ENCODE assay signal across 9 cellular contexts in the genomic region with DNA sequence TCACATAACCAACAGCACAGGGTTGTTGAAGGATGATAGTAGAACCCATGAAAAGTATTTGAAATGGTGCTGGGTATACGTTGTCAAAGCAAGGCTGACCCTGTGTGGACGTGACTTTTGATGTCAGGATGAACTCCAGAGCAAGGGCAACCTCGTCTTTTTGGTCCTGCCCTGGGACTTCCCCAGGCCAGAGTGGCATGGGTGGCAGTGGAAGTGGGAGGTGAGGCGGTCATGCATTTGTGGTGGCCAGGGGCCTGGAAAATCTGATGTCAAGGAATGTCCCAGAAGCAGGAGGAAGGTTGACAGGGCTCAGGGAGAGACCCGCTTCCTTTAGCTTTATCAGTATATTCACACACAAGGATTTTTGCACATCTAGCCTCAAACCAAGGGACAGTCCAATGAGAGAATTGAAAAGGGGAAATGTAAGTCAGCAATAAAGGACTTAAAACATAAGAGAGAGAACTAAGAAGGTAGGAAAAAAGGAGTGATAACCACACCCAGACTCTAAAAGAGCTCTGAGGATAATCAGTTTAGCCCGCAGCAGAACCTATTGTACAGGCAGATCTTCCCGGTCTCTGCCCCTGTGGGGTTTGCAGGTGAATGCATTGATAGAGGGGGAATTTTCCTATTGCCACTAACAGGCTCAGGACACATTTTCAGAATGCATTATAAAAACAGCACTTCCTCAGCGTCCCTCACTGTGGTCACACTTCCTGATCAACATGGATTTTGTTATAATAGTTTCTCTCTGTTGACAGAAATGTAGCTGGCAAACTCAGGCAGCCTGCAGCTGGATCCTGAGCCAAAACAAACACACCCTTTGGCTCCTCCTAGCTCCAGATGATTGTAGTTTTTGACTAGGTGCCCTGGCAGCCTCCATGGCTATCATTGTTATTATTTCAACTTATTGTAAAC.
DNase-seq lines count a peak whose midpoint lies in the region; ATAC-seq and TF ChIP-seq lines count a peak whose summit lies in the region.
"Had no signal": no experiment of that assay in that cellular context is flagged by ENCODE, and none has a peak within 500 bp of the region (broad histone marks: within the 10 kb centered on the region; RNA-seq: fewer than 3 reads in every experiment).

No MANE protein-coding gene starts in this region.

- H3K9ac ChIP-seq in Karpas-422 (ENCODE audit: low read length), result no peak overlapping the region

- H3K36me3 ChIP-seq in esophagus (ENCODE audit: control insufficient read depth in 2 of 2, insufficient read depth in 2 of 2, low read length in 1 of 2) (no peaks in the 10 kb centered on the region), prostate gland (no peaks in the 10 kb centered on the region), Karpas-422 (ENCODE audit: insufficient read depth, low read length) (no peaks in the 10 kb centered on the region)

- no peaks in the 10 kb centered on the region for H4K20me1 ChIP-seq in Karpas-422 (ENCODE audit: insufficient read depth, low read depth, low read length)

- H3K27ac ChIP-seq in esophagus (ENCODE audit: low read depth in 2 of 2, low read length in 1 of 2) (peak overlapping the region; percentile 35 to 39), prostate gland (no peak overlapping the region), Karpas-422 (ENCODE audit: low read length) (no peak overlapping the region)

- TF ChIP-seq CTCF in prostate gland (IDR thresholded peaks at IDR 0.05), result peak in 2 of 4 experiments; percentile 36 to 41

- WGBS in esophagus, 2 donors, result 48 to 50% methylated on average over 8 of the region's 8 CpGs
- 69% methylated on average over 8 of the region's 8 CpGs for WGBS in prostate gland

- H3K4me2 ChIP-seq in Karpas-422 (ENCODE audit: low read depth, low read length, poor library complexity, severe bottlenecking), result no peak overlapping the region

- H3K27me3 ChIP-seq in esophagus (ENCODE audit: control insufficient read depth in 1 of 2, insufficient read depth in 2 of 2, low read length in 2 of 2) (no peaks in the 10 kb centered on the region), prostate gland (replicated peaks; ENCODE audit: insufficient read depth) (no peaks in the 10 kb centered on the region), Karpas-422 (ENCODE audit: low read length) (no peaks in the 10 kb centered on the region)

- no peak for ATAC-seq in GM21367 (IDR thresholded peaks at IDR 0.05; ENCODE audit: unreplicated experiment)
- no peak for ATAC-seq in HG02623 (IDR thresholded peaks at IDR 0.05; ENCODE audit: unreplicated experiment)

- no peak for TF ChIP-seq POLR2A in prostate gland (IDR thresholded peaks at IDR 0.05)

- no peaks in the 10 kb centered on the region for H3K9me2 ChIP-seq in Karpas-422 (replicated peaks; ENCODE audit: insufficient read depth, low read length)

- intact Hi-C loops in prostate gland (cut with DNase I), result loop anchor here (10.0 kb wide), 1 partner anchor 1906 kb away; no protein-coding TSS in a partner anchor

- H3K79me2 ChIP-seq in Karpas-422 (ENCODE audit: low read length), result no peaks in the 10 kb centered on the region

- no peak overlapping the region for H3K4me3 ChIP-seq in esophagus (ENCODE audit: low read depth in 1 of 2, low read length in 2 of 2)
- H3K4me3 ChIP-seq in prostate gland, result no peak overlapping the region
- no peak overlapping the region for H3K4me3 ChIP-seq in Karpas-422 (ENCODE audit: low read length)

- peak; percentile 80 for DNase-seq in EH (ENCODE audit: low read depth)
- DNase-seq in NCI-H69 (lab: John Stamatoyannopoulos, UW), result peak; percentile 91
- DNase-seq in prostate gland (ENCODE audit: low spot score), result peak; percentile 80
- DNase-seq in Karpas-422, result no peak
- DNase-seq in SKM-1 (lab: John Stamatoyannopoulos, UW; ENCODE audit: unreplicated experiment), result no peak
- DNase-seq: H7 had no signal

- no peaks in the 10 kb centered on the region for H3K9me3 ChIP-seq in esophagus (ENCODE audit: control insufficient read depth in 2 of 2, insufficient read depth in 1 of 2, low read depth in 1 of 2, low read length in 1 of 2)
- H3K9me3 ChIP-seq in prostate gland, result no peaks in the 10 kb centered on the region
- H3K9me3 ChIP-seq in Karpas-422 (ENCODE audit: low read length), result no peaks in the 10 kb centered on the region

- no peak overlapping the region for H2AFZ ChIP-seq in Karpas-422 (ENCODE audit: low read length)

- H3K4me1 ChIP-seq in esophagus (ENCODE audit: control insufficient read depth in 2 of 2, insufficient read depth in 2 of 2, low read length in 1 of 2) (peaks cover 0 to 3% of the 10 kb centered on the region in 2 donors), prostate gland (replicated peaks) (peaks cover 12% of the 10 kb centered on the region), Karpas-422 (ENCODE audit: low read length) (no peaks in the 10 kb centered on the region)

Comparison
In these comparisons a context has a peak if more than half of its experiments do, and no peak if none do; other contexts are left out.
1. DNase-seq: peak in EH (single experiment), NCI-H69 (single experiment) and prostate gland (single experiment); none in Karpas-422 (single experiment) and SKM-1 (single experiment).
2. H3K27ac ChIP-seq: peak in esophagus (2 of 2); none in prostate gland (0 of 2) and Karpas-422 (single experiment).